In the genomic region with DNA sequence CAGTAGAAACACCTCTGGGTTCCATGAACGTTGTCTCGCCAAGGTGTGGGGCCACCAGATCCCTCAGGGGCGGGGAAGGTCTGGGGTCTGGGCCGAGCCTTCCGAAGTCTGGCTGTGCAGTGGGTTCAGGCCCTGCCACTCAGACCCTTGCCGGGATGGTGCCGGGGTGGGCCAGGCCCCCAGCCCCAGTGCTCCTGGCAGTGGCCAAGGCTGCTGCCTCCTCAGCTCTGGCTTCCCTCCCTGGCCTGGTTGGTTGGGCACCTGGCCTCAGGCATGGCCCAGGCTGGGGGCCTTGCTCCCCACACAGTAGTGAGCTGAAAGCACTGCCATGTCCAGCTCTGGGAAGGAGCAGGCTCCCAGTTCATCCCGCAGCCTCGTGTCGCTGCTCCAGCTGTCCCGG, we compare ENCODE assay signal across 2 cellular contexts.
TF ChIP-seq lines count a peak whose summit lies in the region.

No MANE protein-coding gene starts in this region.

TF ChIP-seq in SK-N-SH, 30 proteins besides CTCF, POLR2A, EP300 and RAD21:
- TF ChIP-seq, protein P1, sequence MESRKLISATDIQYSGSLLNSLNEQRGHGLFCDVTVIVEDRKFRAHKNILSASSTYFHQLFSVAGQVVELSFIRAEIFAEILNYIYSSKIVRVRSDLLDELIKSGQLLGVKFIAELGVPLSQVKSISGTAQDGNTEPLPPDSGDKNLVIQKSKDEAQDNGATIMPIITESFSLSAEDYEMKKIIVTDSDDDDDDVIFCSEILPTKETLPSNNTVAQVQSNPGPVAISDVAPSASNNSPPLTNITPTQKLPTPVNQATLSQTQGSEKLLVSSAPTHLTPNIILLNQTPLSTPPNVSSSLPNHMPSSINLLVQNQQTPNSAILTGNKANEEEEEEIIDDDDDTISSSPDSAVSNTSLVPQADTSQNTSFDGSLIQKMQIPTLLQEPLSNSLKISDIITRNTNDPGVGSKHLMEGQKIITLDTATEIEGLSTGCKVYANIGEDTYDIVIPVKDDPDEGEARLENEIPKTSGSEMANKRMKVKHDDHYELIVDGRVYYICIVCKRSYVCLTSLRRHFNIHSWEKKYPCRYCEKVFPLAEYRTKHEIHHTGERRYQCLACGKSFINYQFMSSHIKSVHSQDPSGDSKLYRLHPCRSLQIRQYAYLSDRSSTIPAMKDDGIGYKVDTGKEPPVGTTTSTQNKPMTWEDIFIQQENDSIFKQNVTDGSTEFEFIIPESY (IDR thresholded peaks at IDR 0.05; ENCODE audit: borderline replicate concordance, low read depth): no peak
- no peak for TF ChIP-seq TAF1 (IDR thresholded peaks at IDR 0.05; ENCODE audit: borderline replicate concordance, low read depth, low read length)

TF ChIP-seq in SK-N-SH treated with all-trans-retinoic acid at 6 μM for 48 hours, 23 proteins besides CTCF, POLR2A, EP300 and RAD21:
- TF ChIP-seq, protein P2, sequence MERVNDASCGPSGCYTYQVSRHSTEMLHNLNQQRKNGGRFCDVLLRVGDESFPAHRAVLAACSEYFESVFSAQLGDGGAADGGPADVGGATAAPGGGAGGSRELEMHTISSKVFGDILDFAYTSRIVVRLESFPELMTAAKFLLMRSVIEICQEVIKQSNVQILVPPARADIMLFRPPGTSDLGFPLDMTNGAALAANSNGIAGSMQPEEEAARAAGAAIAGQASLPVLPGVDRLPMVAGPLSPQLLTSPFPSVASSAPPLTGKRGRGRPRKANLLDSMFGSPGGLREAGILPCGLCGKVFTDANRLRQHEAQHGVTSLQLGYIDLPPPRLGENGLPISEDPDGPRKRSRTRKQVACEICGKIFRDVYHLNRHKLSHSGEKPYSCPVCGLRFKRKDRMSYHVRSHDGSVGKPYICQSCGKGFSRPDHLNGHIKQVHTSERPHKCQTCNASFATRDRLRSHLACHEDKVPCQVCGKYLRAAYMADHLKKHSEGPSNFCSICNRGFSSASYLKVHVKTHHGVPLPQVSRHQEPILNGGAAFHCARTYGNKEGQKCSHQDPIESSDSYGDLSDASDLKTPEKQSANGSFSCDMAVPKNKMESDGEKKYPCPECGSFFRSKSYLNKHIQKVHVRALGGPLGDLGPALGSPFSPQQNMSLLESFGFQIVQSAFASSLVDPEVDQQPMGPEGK (CRISPR knock-in tag; IDR thresholded peaks at IDR 0.05; ENCODE audit: borderline replicate concordance): no peak
- TF ChIP-seq, protein P3, sequence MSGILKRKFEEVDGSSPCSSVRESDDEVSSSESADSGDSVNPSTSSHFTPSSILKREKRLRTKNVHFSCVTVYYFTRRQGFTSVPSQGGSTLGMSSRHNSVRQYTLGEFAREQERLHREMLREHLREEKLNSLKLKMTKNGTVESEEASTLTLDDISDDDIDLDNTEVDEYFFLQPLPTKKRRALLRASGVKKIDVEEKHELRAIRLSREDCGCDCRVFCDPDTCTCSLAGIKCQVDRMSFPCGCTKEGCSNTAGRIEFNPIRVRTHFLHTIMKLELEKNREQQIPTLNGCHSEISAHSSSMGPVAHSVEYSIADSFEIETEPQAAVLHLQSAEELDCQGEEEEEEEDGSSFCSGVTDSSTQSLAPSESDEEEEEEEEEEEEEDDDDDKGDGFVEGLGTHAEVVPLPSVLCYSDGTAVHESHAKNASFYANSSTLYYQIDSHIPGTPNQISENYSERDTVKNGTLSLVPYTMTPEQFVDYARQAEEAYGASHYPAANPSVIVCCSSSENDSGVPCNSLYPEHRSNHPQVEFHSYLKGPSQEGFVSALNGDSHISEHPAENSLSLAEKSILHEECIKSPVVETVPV (CRISPR knock-in tag; IDR thresholded peaks at IDR 0.05): no peak
- TF ChIP-seq ZNF565 (CRISPR knock-in tag; conservative IDR thresholded peaks at IDR 0.05; ENCODE audit: low read depth): no peak
- TF ChIP-seq CSDC2 (CRISPR knock-in tag; IDR thresholded peaks at IDR 0.05): no peak
- TF ChIP-seq ZFP3 (CRISPR knock-in tag; IDR thresholded peaks at IDR 0.05): no peak
- no peak for TF ChIP-seq TOX (CRISPR knock-in tag; IDR thresholded peaks at IDR 0.05; ENCODE audit: borderline replicate concordance)
- TF ChIP-seq GLIS3 (CRISPR knock-in tag; IDR thresholded peaks at IDR 0.05): no peak
- TF ChIP-seq ZFP30 (CRISPR knock-in tag; IDR thresholded peaks at IDR 0.05): no peak
